Comparison of ENCODE assay signal across 24 cellular contexts in the genomic region with DNA sequence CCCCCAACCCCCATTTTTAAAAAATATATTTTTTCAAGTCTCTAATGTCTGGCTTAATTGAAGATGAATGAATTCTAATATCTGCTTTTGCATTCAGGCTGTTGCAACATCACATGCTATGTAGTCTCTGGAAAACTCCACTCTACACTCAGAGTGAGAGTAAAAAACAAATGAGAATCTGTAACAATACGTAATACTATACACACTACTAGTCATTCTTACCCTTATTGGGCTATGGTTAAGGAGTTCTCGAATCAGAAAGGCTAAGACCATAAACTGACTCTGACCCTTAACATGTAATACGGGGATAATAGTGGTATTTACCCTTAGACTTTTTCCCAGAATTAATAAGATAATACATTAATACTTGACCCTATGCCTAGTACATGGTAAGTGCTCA.
"Had no signal": no experiment of that assay in that cellular context is flagged by ENCODE, and none has a peak within 500 bp of the region (broad histone marks: within the 10 kb centered on the region; RNA-seq: fewer than 3 reads in every experiment).

No MANE protein-coding gene starts in this region.

- H3K4me1 ChIP-seq: adrenal gland, breast epithelium, Peyer's patch had no signal

- ATAC-seq: activated CD8-positive, alpha-beta T cell treated with anti-CD3 and anti-CD28 coated beads, Interleukin-2, amount 10 ng/mL, durations not matched to agents 7 days and 5 days; T-helper 17 cell; WTC11 had no signal

- H3K27me3 ChIP-seq: adrenal gland, breast epithelium, Peyer's patch had no signal

- DNase-seq: activated CD4-positive, alpha-beta T cell treated with anti-CD3 and anti-CD28 coated beads for 48 hours; activated CD4-positive, alpha-beta T cell treated with anti-CD3 and anti-CD28 coated beads, Interleukin-2, amount 50 U/mL, for 4 hours; activated CD4-positive, CD25-positive, alpha-beta regulatory T cell treated with anti-CD3 and anti-CD28 coated beads, Interleukin-2, amount 50 U/mL, for 72 hours; activated CD8-positive, alpha-beta memory T cell treated with anti-CD3 and anti-CD28 coated beads, Interleukin-2, amount 50 U/mL, for 48 hours; activated CD8-positive, alpha-beta T cell treated with anti-CD3 and anti-CD28 coated beads, Interleukin-2, amount 10 ng/mL, durations not matched to agents 7 days and 5 days; activated naive CD4-positive, alpha-beta T cell treated with anti-CD3 and anti-CD28 coated beads, Interleukin-2, amount 50 U/mL, for 16 hours; activated naive CD8-positive, alpha-beta T cell treated with anti-CD3 and anti-CD28 coated beads, Interleukin-2, amount 10 ng/mL, durations not matched to agents 7 days and 5 days; activated T-cell treated with anti-CD3 and anti-CD28 coated beads, Interleukin-2, amount 50 U/mL, for 1 hour; adrenal gland; anterior cingulate cortex; caudate nucleus; NCI-H1048; NCI-H146; NCI-H187 treated with DMSO at 0.1 percent for 48 hours; NCI-H2081 treated with DMSO at 0.1 percent for 48 hours; NCI-H446; NCI-H524; Peyer's patch; SHP77; T-helper 17 cell; T-helper 9 cell had no signal

- H3K27ac ChIP-seq: adrenal gland, breast epithelium, RWPE1 had no signal
